Comparison of ENCODE assay signal across 1 cellular context in the genomic region with DNA sequence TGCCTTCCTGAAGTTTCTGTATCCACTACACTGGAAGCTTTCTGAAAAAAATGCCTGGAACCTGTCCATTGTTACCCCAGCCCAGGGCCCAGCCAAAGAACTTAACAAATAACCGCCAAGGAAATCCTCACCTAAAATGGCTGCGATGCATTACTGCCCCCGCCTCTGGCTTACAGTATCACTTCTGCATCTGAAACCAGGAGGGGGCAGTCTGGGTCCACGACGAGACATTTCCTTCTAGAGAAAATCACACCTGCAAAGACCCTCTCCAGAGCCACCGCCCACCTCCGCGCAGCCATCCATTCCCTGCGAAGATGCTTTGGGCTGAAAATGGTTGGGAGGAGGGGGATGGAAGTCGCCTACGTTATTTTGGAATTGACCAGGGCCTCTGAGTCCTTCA.
TF ChIP-seq lines count a peak whose summit lies in the region.

No MANE protein-coding gene starts in this region.

TF ChIP-seq in K562, 482 proteins besides CTCF, POLR2A, EP300 and RAD21:
- no peak for TF ChIP-seq HMG20A (CRISPR knock-in tag; conservative IDR thresholded peaks at IDR 0.05)
- peak in 2 of 3 experiments; percentile 36 to 86 for TF ChIP-seq YY1 (IDR thresholded peaks at IDR 0.05; ENCODE audit: borderline replicate concordance in 1 of 3, control insufficient read depth in 1 of 3, extremely low read depth in 1 of 3, insufficient read depth in 3 of 3, insufficient read length in 1 of 3, insufficient replicate concordance in 2 of 3, low read depth in 1 of 3, low read length in 2 of 3)
